8 cellular contexts compared by ENCODE assay signal in the genomic region with DNA sequence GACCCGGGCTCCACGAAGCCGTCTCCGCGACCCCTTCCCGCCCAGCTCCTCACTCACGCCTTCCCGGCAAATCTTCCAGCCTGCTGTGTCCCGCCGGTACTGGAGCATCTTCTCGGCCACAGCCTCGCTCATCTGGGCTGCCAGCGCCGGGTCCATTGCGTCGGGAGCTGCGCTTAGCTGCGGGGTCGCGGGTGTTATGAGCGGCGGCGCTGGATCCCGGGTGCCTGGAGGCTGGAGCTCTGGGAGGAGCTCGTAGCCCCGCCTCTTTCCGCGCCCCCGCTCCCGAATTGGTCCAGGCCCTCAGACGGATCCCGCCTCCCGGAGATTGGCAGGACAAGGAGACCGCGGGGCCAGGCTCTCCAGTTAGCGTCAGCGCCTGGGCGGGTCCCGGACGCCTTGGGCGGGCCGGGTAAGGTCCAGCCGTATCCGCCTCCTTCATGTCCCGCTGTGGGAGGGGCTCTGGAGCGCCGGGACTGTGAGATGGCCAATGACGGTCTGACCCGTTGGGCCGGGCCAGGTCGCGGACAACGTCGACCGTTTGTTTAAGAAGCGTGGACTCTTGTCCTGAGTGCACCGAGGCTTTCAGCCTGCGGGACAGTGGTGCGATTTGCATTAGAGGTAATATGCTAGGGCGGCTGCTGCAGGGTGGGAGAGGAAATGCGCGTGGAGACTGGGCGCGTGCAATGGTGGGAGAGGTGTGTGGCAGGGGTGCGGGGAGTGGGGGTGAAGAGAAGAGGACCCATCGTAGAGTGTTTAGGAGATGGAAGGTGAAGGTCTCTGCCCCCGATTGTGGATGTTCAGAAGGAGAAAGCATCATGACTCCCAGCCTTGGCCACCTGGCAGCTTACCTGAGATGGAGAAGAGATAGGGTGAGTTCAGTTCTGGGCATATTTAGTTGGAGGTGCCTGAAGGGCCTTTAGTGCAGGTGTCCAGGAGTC. TPM values are rescaled to one million over a fixed set of nuclear protein-coding genes. Genes with fewer than 3 reads are reported as not detected.
DNase-seq lines count a peak whose midpoint lies in the region; ATAC-seq and TF ChIP-seq lines count a peak whose summit lies in the region.

A gene with protein sequence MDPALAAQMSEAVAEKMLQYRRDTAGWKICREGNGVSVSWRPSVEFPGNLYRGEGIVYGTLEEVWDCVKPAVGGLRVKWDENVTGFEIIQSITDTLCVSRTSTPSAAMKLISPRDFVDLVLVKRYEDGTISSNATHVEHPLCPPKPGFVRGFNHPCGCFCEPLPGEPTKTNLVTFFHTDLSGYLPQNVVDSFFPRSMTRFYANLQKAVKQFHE (minus strand): TSS at position 198 of the 938 bp plus-strand sequence. CDS start 42 bp downstream, at position 156.

- peak; percentile 70 for DNase-seq in AG04449 (ENCODE audit: low read depth, low spot score)
- peak; percentile 64 for DNase-seq in NCI-H2196 treated with DMSO at 0.1 percent for 48 hours (lab: John Stamatoyannopoulos, UW; ENCODE audit: unreplicated experiment)
- DNase-seq in cardiac fibroblast (ENCODE audit: low read depth in 2 of 2), result peak; percentile 96 to 97
- DNase-seq in immature natural killer cell, result peak; percentile 93 to 95 (median 94)
- DNase-seq in smooth muscle cell of the brain vasculature (ENCODE audit: low read depth, low spot score), result peak; percentile 89

- H3K4me3 ChIP-seq in AG04449 (ENCODE audit: low read depth, low read length) (peak within 1 kb of the TSS; percentile 92), WI38 (ENCODE audit: low read depth, low read length) (peak within 1 kb of the TSS; percentile 92), cardiac fibroblast (replicated peaks in 1 of 2; ENCODE audit: low read depth in 2 of 2, low read length in 2 of 2) (peak within 1 kb of the TSS; percentile 68 to 92)

- ATAC-seq in GM18907 (IDR thresholded peaks at IDR 0.05; ENCODE audit: unreplicated experiment) (peak; percentile 100), HG03139 (IDR thresholded peaks at IDR 0.05; ENCODE audit: unreplicated experiment) (peak; percentile 100)

- no peaks in the 10 kb centered on the region for H3K36me3 Mint-ChIP-seq in immature natural killer cell

- CTCF ChIA-PET in AG04449 (lab: Yijun Ruan, JAX), result interaction anchor here (0.7 to 2.5 kb wide), 4 partner anchors 49 to 58 kb away, joined by 4 to 14 read pairs (median 4); no protein-coding TSS in a partner anchor

- POLR2A ChIA-PET in AG04449 (lab: Yijun Ruan, JAX), result interaction anchor here (0.6 to 1.0 kb wide), 4 partner anchors 11 to 20 kb away, joined by 3 to 11 read pairs (median 4); no protein-coding TSS in a partner anchor

- H3K27ac Mint-ChIP-seq in immature natural killer cell, result peak within 1 kb of the TSS; percentile 68 to 96 (median 88)

- peak within 1 kb of the TSS; percentile 94 to 99 (median 98) for H3K4me3 Mint-ChIP-seq in immature natural killer cell

- H3K27me3 Mint-ChIP-seq in immature natural killer cell (ENCODE audit: low read depth in 3 of 3), result peaks cover 0 to 7% (median 3%) of the 10 kb centered on the region in 3 donors

- H3K9me3 Mint-ChIP-seq in immature natural killer cell, result no peaks in the 10 kb centered on the region

- TF ChIP-seq CTCF in AG04449 (IDR thresholded peaks at IDR 0.05; ENCODE audit: insufficient read depth, low read length, missing control alignments), result no peak
- no peak for TF ChIP-seq CTCF in WI38 (IDR thresholded peaks at IDR 0.05; ENCODE audit: low read depth, low read length)
- no peak for TF ChIP-seq CTCF in cardiac fibroblast (IDR thresholded peaks at IDR 0.05; ENCODE audit: low read depth, low read length)

- H3K4me1 Mint-ChIP-seq in immature natural killer cell, result peaks cover 15 to 24% of the 10 kb centered on the region in 2 donors

RNA-seq across cellular contexts. Expression of the gene that starts here (rescaled TPM):
- polyA plus RNA-seq in immature natural killer cell, result 1 to 10 TPM in 2 of 3 donors, not detected in 1; 1.7 to 3.8 TPM

Comparison
In these comparisons a context has a peak if more than half of its experiments do, and no peak if none do; other contexts are left out.
1. Peak in every context shown above with its lines: DNase-seq, ATAC-seq and H3K4me3 ChIP-seq.